In the genomic region with DNA sequence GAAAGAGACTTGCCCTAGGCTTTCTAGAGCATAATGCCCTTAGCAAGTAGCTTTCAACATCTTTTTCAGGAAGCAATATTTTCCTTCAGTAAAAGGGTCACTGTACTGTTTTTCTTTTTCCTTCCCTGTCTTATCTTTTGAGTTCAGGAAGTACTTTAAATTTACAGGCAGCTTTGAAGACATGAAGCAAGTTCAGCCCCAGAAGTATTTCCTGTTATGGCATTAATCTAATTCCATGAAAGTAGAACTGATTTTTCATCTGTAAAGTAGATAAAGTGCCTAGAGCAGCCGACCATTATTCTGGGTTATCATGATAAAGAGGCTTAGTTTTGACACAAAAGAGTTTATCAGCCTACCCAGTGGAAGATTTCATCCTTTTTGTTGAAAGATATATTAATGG, we compare ENCODE assay signal across 19 cellular contexts.
DNase-seq lines count a peak whose midpoint lies in the region; ATAC-seq and TF ChIP-seq lines count a peak whose summit lies in the region.
"Had no signal": no experiment of that assay in that cellular context is flagged by ENCODE, and none has a peak within 500 bp of the region (broad histone marks: within the 10 kb centered on the region; RNA-seq: fewer than 3 reads in every experiment).

No MANE protein-coding gene starts in this region.

- TF ChIP-seq CTCF in HEK293 (tag by site-specific recombination; IDR thresholded peaks at IDR 0.05) (no peak), fibroblast of villous mesenchyme (IDR thresholded peaks at IDR 0.05; ENCODE audit: insufficient read depth, low read depth, low read length) (no peak), right lobe of liver (IDR thresholded peaks at IDR 0.05) (no peak)

- no peaks in the 10 kb centered on the region for H3K36me3 ChIP-seq in HEK293 (ENCODE audit: control insufficient read depth in 2 of 2, insufficient read depth in 1 of 2, low read length in 2 of 2)
- no peaks in the 10 kb centered on the region for H3K36me3 ChIP-seq in right lobe of liver
- H3K36me3 ChIP-seq: pancreas, stomach, upper lobe of left lung had no signal

- ATAC-seq in SK-N-SH treated with all-trans-retinoic acid at 6 μM for 48 hours = peak; percentile 40
- ATAC-seq in right lobe of liver = no peak
- ATAC-seq in GM19463 (IDR thresholded peaks at IDR 0.05; ENCODE audit: unreplicated experiment) = no peak
- ATAC-seq: A549; activated CD8-positive, alpha-beta T cell treated with anti-CD3 and anti-CD28 coated beads for 36 hours had no signal

- intact Hi-C loops in right lobe of liver (cut with DNase I) = no loop called here

- H3K9me3 ChIP-seq in HEK293 (ENCODE audit: control insufficient read depth, insufficient read depth, low read depth, low read length) (no peaks in the 10 kb centered on the region), right lobe of liver (no peaks in the 10 kb centered on the region)
- H3K9me3 ChIP-seq: A549, pancreas, stomach, upper lobe of left lung had no signal

- no peak for TF ChIP-seq POLR2A in right lobe of liver (IDR thresholded peaks at IDR 0.05)

- POLR2A ChIA-PET in HEK293 (lab: Yijun Ruan, JAX) = no interaction called here

- DNase-seq in A172 (ENCODE audit: low spot score) (peak; percentile 6), fibroblast of villous mesenchyme (ENCODE audit: low read depth) (peak; percentile 76), right lobe of liver (no peak), HCEC 1CT (no peak)
- DNase-seq in activated CD8-positive, alpha-beta memory T cell treated with anti-CD3 and anti-CD28 coated beads, Interleukin-2, amount 50 U/mL, for 4 hours = no peak
- DNase-seq: activated CD8-positive, alpha-beta T cell treated with anti-CD3 and anti-CD28 coated beads for 36 hours; activated T-cell treated with anti-CD3 and anti-CD28 coated beads, Interleukin-2, amount 50 U/mL, for 48 hours; C1 segment of cervical spinal cord; NCI-H2171; pancreas; stimulated activated CD4-positive, alpha-beta T cell treated with anti-CD3 and anti-CD28 coated beads, Interleukin-2, amount 100 ng/mL, for 48 hours; stomach; SW 1271; upper lobe of left lung had no signal

- no peaks in the 10 kb centered on the region for H3K27me3 ChIP-seq in right lobe of liver
- H3K27me3 ChIP-seq: pancreas, stomach, upper lobe of left lung had no signal

- H3K27ac ChIP-seq in HEK293 (ENCODE audit: extremely low read depth, low read depth, low read length) = no peak overlapping the region
- no peak overlapping the region for H3K27ac ChIP-seq in right lobe of liver
- H3K27ac ChIP-seq: A549, KMS-11 had no signal

- H3K4me1 ChIP-seq in HEK293 (ENCODE audit: control insufficient read depth, insufficient read depth, low read length) = no peaks in the 10 kb centered on the region
- no peaks in the 10 kb centered on the region for H3K4me1 ChIP-seq in right lobe of liver

- 54% methylated on average over 1 of the region's 1 CpG for WGBS in right lobe of liver (ENCODE audit: insufficient coverage, low coverage, low lambda C conversion rate, missing lambda C conversion rate)

- H3K4me3 ChIP-seq in HEK293 (ENCODE audit: low read depth, low read length) (no peak overlapping the region), fibroblast of villous mesenchyme (ENCODE audit: low read depth, low read length) (no peak overlapping the region), right lobe of liver (no peak overlapping the region)
- H3K4me3 ChIP-seq: A549, pancreas, stomach, upper lobe of left lung had no signal

- CTCF ChIA-PET in HEK293 (lab: Yijun Ruan, JAX) = interaction anchor here (1.1 kb wide), 1 partner anchor 20 kb away, joined by 3 read pairs; no protein-coding TSS in a partner anchor

TF ChIP-seq in HEK293, 187 proteins besides CTCF, POLR2A, EP300 and RAD21:
- TF ChIP-seq, protein P1, sequence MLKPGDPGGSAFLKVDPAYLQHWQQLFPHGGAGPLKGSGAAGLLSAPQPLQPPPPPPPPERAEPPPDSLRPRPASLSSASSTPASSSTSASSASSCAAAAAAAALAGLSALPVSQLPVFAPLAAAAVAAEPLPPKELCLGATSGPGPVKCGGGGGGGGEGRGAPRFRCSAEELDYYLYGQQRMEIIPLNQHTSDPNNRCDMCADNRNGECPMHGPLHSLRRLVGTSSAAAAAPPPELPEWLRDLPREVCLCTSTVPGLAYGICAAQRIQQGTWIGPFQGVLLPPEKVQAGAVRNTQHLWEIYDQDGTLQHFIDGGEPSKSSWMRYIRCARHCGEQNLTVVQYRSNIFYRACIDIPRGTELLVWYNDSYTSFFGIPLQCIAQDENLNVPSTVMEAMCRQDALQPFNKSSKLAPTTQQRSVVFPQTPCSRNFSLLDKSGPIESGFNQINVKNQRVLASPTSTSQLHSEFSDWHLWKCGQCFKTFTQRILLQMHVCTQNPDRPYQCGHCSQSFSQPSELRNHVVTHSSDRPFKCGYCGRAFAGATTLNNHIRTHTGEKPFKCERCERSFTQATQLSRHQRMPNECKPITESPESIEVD (tag by site-specific recombination; IDR thresholded peaks at IDR 0.05) = peak; percentile 71
- TF ChIP-seq TCF7L2 (IDR thresholded peaks at IDR 0.05; ENCODE audit: borderline replicate concordance, low read depth, low read length) = peak; percentile 94
- no peak for TF ChIP-seq ZNF785 (tag by site-specific recombination; IDR thresholded peaks at IDR 0.05)
- no peak for TF ChIP-seq ZNF654 (tag by site-specific recombination; IDR thresholded peaks at IDR 0.05; ENCODE audit: low read depth)
- TF ChIP-seq ZNF248 (tag by site-specific recombination; IDR thresholded peaks at IDR 0.05) = no peak
- no peak for TF ChIP-seq ZNF138 (tag by site-specific recombination; IDR thresholded peaks at IDR 0.05; ENCODE audit: borderline replicate concordance)
TF ChIP-seq in HEK293: peak in this region for 2.

TF ChIP-seq in SK-N-SH treated with all-trans-retinoic acid at 6 μM for 48 hours, 23 proteins besides CTCF, POLR2A, EP300 and RAD21 (continues in another document):
- TF ChIP-seq PPARA (CRISPR knock-in tag; IDR thresholded peaks at IDR 0.05; ENCODE audit: borderline replicate concordance) = no peak
- TF ChIP-seq GLIS3 (CRISPR knock-in tag; IDR thresholded peaks at IDR 0.05) = no peak
- peak; percentile 82 for TF ChIP-seq TSHZ2 (CRISPR knock-in tag; IDR thresholded peaks at IDR 0.05)
- TF ChIP-seq ZFP3 (CRISPR knock-in tag; IDR thresholded peaks at IDR 0.05) = no peak
- peak; percentile 93 for TF ChIP-seq CSRNP3 (CRISPR knock-in tag; IDR thresholded peaks at IDR 0.05)
- TF ChIP-seq TCF4 (CRISPR knock-in tag; IDR thresholded peaks at IDR 0.05; ENCODE audit: borderline replicate concordance) = peak; percentile 85
- TF ChIP-seq ISL1 (CRISPR knock-in tag; IDR thresholded peaks at IDR 0.05) = peak; percentile 98
- TF ChIP-seq ZNF8 (CRISPR knock-in tag; IDR thresholded peaks at IDR 0.05) = peak; percentile 44; the same call in 1 of the 2 replicates
- peak; percentile 85 for TF ChIP-seq PATZ1 (CRISPR knock-in tag; IDR thresholded peaks at IDR 0.05; ENCODE audit: borderline replicate concordance)
- TF ChIP-seq TOX (CRISPR knock-in tag; IDR thresholded peaks at IDR 0.05; ENCODE audit: borderline replicate concordance) = no peak
- no peak for TF ChIP-seq ZFP30 (CRISPR knock-in tag; IDR thresholded peaks at IDR 0.05)

Comparison
In these comparisons a context has a peak if more than half of its experiments do, and no peak if none do; other contexts are left out.
1. DNase-seq: peak in A172 (single experiment) and fibroblast of villous mesenchyme (single experiment); none in right lobe of liver (0 of 3), HCEC 1CT (single experiment) and activated CD8-positive, alpha-beta memory T cell treated with anti-CD3 and anti-CD28 coated beads, Interleukin-2, amount 50 U/mL, for 4 hours (single experiment).